Comparison of ENCODE assay signal across 1 cellular context in the genomic region with DNA sequence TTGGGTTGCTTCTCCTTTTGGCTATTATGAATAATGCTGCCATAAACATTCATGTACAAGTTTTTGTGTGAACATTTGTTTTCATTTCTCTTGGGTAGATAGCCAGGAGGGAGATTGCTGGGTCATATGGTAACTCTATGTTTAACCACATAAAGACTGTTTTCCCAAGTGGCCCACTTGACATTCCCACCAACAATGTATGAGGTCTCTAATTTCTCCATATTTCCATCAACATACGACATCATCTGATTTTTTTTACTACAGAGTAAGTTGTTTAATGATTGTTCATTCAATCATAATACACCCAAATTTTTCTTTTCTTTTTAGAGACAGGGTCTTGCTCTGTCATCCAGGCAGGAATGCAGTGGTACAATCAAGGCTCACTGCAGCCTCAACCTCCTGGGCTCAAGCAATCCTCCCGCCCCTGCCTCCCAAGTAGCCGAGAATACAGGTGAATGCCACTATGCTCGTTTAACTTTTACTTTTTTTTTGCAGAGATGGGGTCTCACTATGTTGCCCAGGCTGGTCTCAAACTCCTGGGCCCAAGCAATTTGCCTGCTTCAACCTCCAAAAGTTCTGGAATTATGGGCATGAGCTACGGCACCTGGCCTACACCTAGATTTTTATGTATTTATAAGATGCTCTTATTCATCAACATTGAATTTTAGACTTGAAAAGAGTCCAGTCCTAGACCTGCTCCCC.
A peak's percentile ranks its signal among the peaks of the same experiment; 100 is the strongest.
TF ChIP-seq lines count a peak whose summit lies in the region.

No MANE protein-coding gene starts in this region.

TF ChIP-seq in HepG2, 621 proteins besides CTCF, POLR2A, EP300 and RAD21:
- TF ChIP-seq ZHX2 (IDR thresholded peaks at IDR 0.05; ENCODE audit: low read depth) (no peak), ZHX2 (CRISPR knock-in tag; IDR thresholded peaks at IDR 0.05; ENCODE audit: borderline replicate concordance) (no peak), ZNF121 (CRISPR knock-in tag; IDR thresholded peaks at IDR 0.05) (peak; percentile 65; the same call in 1 of the 2 replicates)
TF ChIP-seq in HepG2: peak in this region for 1.
